Comparison of ENCODE assay signal across 27 cellular contexts in the genomic region with DNA sequence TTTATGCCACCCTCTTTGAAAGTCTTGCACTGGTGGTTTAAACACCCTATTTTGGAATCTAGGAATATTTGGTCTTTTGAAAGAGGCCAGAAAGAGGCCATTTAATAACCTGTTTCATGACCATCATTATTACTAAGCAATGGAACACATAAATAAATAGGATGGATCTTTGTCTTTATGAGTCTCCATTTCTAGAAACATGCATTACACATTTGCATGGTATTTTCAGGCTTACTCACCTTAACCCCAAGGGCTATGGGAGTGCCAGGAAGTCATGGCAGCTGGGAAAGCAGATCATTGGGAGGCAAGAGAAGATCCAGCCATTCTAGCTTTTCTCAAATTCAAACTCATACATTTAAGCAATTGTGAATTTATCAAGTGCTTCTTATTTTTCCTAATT.
A peak's percentile ranks its signal among the peaks of the same experiment; 100 is the strongest.
DNase-seq lines count a peak whose midpoint lies in the region; ATAC-seq and TF ChIP-seq lines count a peak whose summit lies in the region.
"Had no signal": no experiment of that assay in that cellular context is flagged by ENCODE, and none has a peak within 500 bp of the region (broad histone marks: within the 10 kb centered on the region; RNA-seq: fewer than 3 reads in every experiment).

No MANE protein-coding gene starts in this region.

- H3K27me3 ChIP-seq in breast epithelium, result no peaks in the 10 kb centered on the region
- H3K27me3 ChIP-seq: hepatocyte, ovary, right atrium auricular region had no signal

- H3K36me3 ChIP-seq in breast epithelium, result no peaks in the 10 kb centered on the region
- H3K36me3 ChIP-seq: ovary, right atrium auricular region, thoracic aorta had no signal

- BruUV-seq in MCF 10A (replicated peaks; lab: Mats Ljungman, UMichigan), result no TSS peak

- in situ Hi-C loops in astrocyte of the spinal cord (cut with HindIII; ENCODE audit: low sequenced_read_pairs), result no loop called here

- no peak overlapping the region for H3K27ac Mint-ChIP-seq in MCF 10A (ENCODE audit: low read depth, unreplicated experiment)
- H3K27ac Mint-ChIP-seq: activated B cell treated with CpG ODN at 0.5 μM for 24 hours; activated naive CD4-positive, alpha-beta T cell treated with anti-CD3 and anti-CD28 coated beads, Interleukin-2, amount 50 U/mL, for 72 hours; CD4-positive, CD25-positive, alpha-beta regulatory T cell; immature natural killer cell; nephron; stimulated activated naive B cell treated with anti-CD40 and anti-IgM and Interleukin-4, amounts not matched to agents 10 μg/mL and 1 μg/mL and 100 μg/mL, for 72 hours had no signal

- no peak for ATAC-seq in GM18511 (IDR thresholded peaks at IDR 0.05; ENCODE audit: unreplicated experiment)
- ATAC-seq: activated naive CD4-positive, alpha-beta T cell treated with anti-CD3 and anti-CD28 coated beads, Interleukin-2, amount 50 U/mL, for 72 hours; stimulated activated naive B cell treated with anti-CD40 and anti-IgM and Interleukin-4, amounts not matched to agents 10 μg/mL and 1 μg/mL and 100 μg/mL, for 72 hours had no signal

- DNase-seq in MCF 10A (ENCODE audit: unreplicated experiment) (peak; percentile 60), breast epithelium (ENCODE audit: low spot score in 2 of 2) (no peak), astrocyte of the spinal cord (ENCODE audit: low read depth, low spot score) (peak; percentile 23), iris pigment epithelial cell (ENCODE audit: low read depth) (peak; percentile 34), posterior cingulate gyrus (no peak), substantia nigra (lab: John Stamatoyannopoulos, UW) (no peak), HT-29 (ENCODE audit: low spot score) (no peak)
- DNase-seq: activated B cell treated with CpG ODN at 0.5 μM for 24 hours; aorta; CD4-positive, CD25-positive, alpha-beta regulatory T cell; immature natural killer cell; NCI-H1048; NCI-H2029 treated with DMSO at 0.1 percent for 48 hours; NCI-H774; ovary; SIG-M5; stimulated activated CD4-positive, alpha-beta T cell treated with anti-CD3 and anti-CD28 coated beads, Interleukin-4, amount 100 ng/mL, for 24 hours; stimulated activated naive B cell treated with anti-CD40 and anti-IgM and Interleukin-4, amounts not matched to agents 10 μg/mL and 1 μg/mL and 100 μg/mL, for 72 hours; SW 1271 had no signal

- intact Hi-C loops in MCF 10A (cut with micrococcal nuclease) (no loop called here), breast epithelium (cut with DNase I; ENCODE audit: low total_unique reads) (no loop called here), posterior cingulate gyrus (cut with DNase I) (no loop called here)

- peaks cover 9% of the 10 kb centered on the region for H3K4me1 Mint-ChIP-seq in MCF 10A (ENCODE audit: insufficient read depth, unreplicated experiment)
- H3K4me1 Mint-ChIP-seq: activated B cell treated with CpG ODN at 0.5 μM for 24 hours; CD4-positive, CD25-positive, alpha-beta regulatory T cell; immature natural killer cell; nephron had no signal

- POLR2A ChIA-PET in MCF 10A (lab: Yijun Ruan, JAX), result no interaction called here

- no peaks in the 10 kb centered on the region for H3K27me3 Mint-ChIP-seq in MCF 10A (ENCODE audit: insufficient read depth, unreplicated experiment)
- H3K27me3 Mint-ChIP-seq: CD4-positive, CD25-positive, alpha-beta regulatory T cell had no signal

- H3K9me3 ChIP-seq in breast epithelium, result peaks cover 6% of the 10 kb centered on the region in 2 donors
- H3K9me3 ChIP-seq: ovary, right atrium auricular region had no signal

- H3K4me3 Mint-ChIP-seq in MCF 10A (ENCODE audit: unreplicated experiment), result no peak overlapping the region
- H3K4me3 Mint-ChIP-seq: activated B cell treated with CpG ODN at 0.5 μM for 24 hours; CD4-positive, CD25-positive, alpha-beta regulatory T cell; immature natural killer cell; nephron; stimulated activated naive B cell treated with anti-CD40 and anti-IgM and Interleukin-4, amounts not matched to agents 10 μg/mL and 1 μg/mL and 100 μg/mL, for 72 hours had no signal

- CTCF ChIA-PET in MCF 10A (lab: Yijun Ruan, JAX), result no interaction called here

- H3K4me3 ChIP-seq in breast epithelium, result no peak overlapping the region
- H3K4me3 ChIP-seq in astrocyte of the spinal cord (ENCODE audit: low read depth, low read length), result no peak overlapping the region
- H3K4me3 ChIP-seq: hepatocyte, ovary, right atrium auricular region, thoracic aorta had no signal

- H3K27ac ChIP-seq in breast epithelium, result no peak overlapping the region
- H3K27ac ChIP-seq in substantia nigra (ENCODE audit: low read depth, low read length, poor library complexity, severe bottlenecking), result no peak overlapping the region
- H3K27ac ChIP-seq: 22Rv1, hepatocyte, KMS-11, ovary, right atrium auricular region, thoracic aorta had no signal

- TF ChIP-seq CTCF in MCF 10A (IDR thresholded peaks at IDR 0.05; ENCODE audit: unreplicated experiment), result no peak
- no peak for TF ChIP-seq CTCF in breast epithelium (IDR thresholded peaks at IDR 0.05)
- no peak for TF ChIP-seq CTCF in astrocyte of the spinal cord (IDR thresholded peaks at IDR 0.05; ENCODE audit: low read depth, low read length)

- no peak for TF ChIP-seq POLR2A in breast epithelium (IDR thresholded peaks at IDR 0.05)

- no peaks in the 10 kb centered on the region for H3K36me3 Mint-ChIP-seq in MCF 10A (ENCODE audit: insufficient read depth, unreplicated experiment)
- H3K36me3 Mint-ChIP-seq: activated naive CD4-positive, alpha-beta T cell treated with anti-CD3 and anti-CD28 coated beads, Interleukin-2, amount 50 U/mL, for 72 hours; CD4-positive, CD25-positive, alpha-beta regulatory T cell; immature natural killer cell had no signal

- no peaks in the 10 kb centered on the region for H3K4me1 ChIP-seq in breast epithelium
- H3K4me1 ChIP-seq: right atrium auricular region had no signal

- no peaks in the 10 kb centered on the region for H3K9me3 Mint-ChIP-seq in MCF 10A (ENCODE audit: unreplicated experiment)
- H3K9me3 Mint-ChIP-seq: activated naive CD4-positive, alpha-beta T cell treated with anti-CD3 and anti-CD28 coated beads, Interleukin-2, amount 50 U/mL, for 72 hours had no signal

Comparison
In these comparisons a context has a peak if more than half of its experiments do, and no peak if none do; other contexts are left out.
1. DNase-seq: peak in MCF 10A (single experiment), astrocyte of the spinal cord (single experiment) and iris pigment epithelial cell (single experiment); none in breast epithelium (0 of 2), posterior cingulate gyrus (0 of 10), substantia nigra (0 of 49) and HT-29 (single experiment).